25 cellular contexts compared by ENCODE assay signal in genomic region chr5:108025009-108025408, GRCh38.
"Had no signal": no experiment of that assay in that cellular context is flagged by ENCODE, and none has a peak within 500 bp of the region (broad histone marks: within the 10 kb centered on the region; RNA-seq: fewer than 3 reads in every experiment).

No MANE protein-coding gene starts in this region.

- ATAC-seq: activated CD4-positive, CD25-positive, alpha-beta regulatory T cell treated with anti-CD3 and anti-CD28 coated beads, Interleukin-2, amount 50 U/mL, for 24 hours; activated CD8-positive, alpha-beta T cell treated with anti-CD3 and anti-CD28 coated beads for 36 hours; activated T-cell treated with anti-CD3 and anti-CD28 coated beads, Interleukin-2, amount 50 U/mL, for 72 hours; K562; Panc1; SK-N-SH treated with all-trans-retinoic acid at 6 μM for 48 hours had no signal

- H3K27ac ChIP-seq: brain microvascular endothelial cell, cardiac muscle cell, SJSA1 had no signal

- H3K9me3 ChIP-seq: SJSA1 had no signal

- DNase-seq: activated CD4-positive, alpha-beta T cell treated with anti-CD3 and anti-CD28 coated beads for 4 hours; activated CD8-positive, alpha-beta memory T cell treated with anti-CD3 and anti-CD28 coated beads, Interleukin-2, amount 50 U/mL, for 4 hours; activated CD8-positive, alpha-beta T cell treated with anti-CD3 and anti-CD28 coated beads for 36 hours; activated gamma-delta T cell treated with Interleukin-2 at 50 U/mL for 16 hours; activated naive CD4-positive, alpha-beta T cell treated with anti-CD3 and anti-CD28 coated beads, Interleukin-2, amount 10 ng/mL, durations not matched to agents 7 days and 5 days; activated naive CD8-positive, alpha-beta T cell treated with anti-CD3 and anti-CD28 coated beads for 36 hours; activated T-cell treated with anti-CD3 and anti-CD28 coated beads, Interleukin-2, amount 50 U/mL, for 72 hours; brain microvascular endothelial cell; Karpas-422; NCI-H1105 treated with DMSO at 0.1 percent for 48 hours; NCI-H1930; NCI-H345; NCI-H510A; NCI-H526 treated with DMSO at 0.1 percent for 48 hours; NK-92 treated with Interleukin-12 subunit alpha and Interleukin-12 subunit beta, amount 100 ng/mL, for 24 hours; OCI-M1; RPMI8226; SHP77; SW 1271 had no signal

- H3K4me3 ChIP-seq: cardiac muscle cell, K562, SJSA1 had no signal

- H3K27me3 ChIP-seq: brain microvascular endothelial cell, cardiac muscle cell, SJSA1 had no signal

- H3K4me1 ChIP-seq: SJSA1 had no signal

- H3K36me3 ChIP-seq: brain microvascular endothelial cell, cardiac muscle cell, SJSA1 had no signal
